In the genomic region with DNA sequence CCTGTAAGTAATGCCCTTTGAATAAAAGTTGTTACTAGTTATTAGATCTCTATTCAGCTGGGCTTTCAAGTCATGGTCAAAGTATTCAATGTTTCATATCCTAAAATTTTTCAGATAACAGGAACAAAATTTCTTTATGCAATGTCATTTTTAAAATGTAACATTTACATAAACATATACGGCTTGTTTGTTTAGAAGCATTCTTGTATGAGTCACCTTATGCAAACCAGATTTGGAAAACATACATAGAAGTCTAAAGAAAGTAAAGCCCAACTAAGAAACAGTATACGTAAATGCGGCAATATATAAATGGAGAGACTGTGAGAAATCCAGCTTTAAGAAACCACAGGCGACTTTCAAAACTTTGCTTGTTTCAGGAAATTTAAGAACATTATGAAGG, we compare ENCODE assay signal across 28 cellular contexts.
DNase-seq lines count a peak whose midpoint lies in the region; ATAC-seq, FAIRE-seq and TF ChIP-seq lines count a peak whose summit lies in the region.
"Had no signal": no experiment of that assay in that cellular context is flagged by ENCODE, and none has a peak within 500 bp of the region (broad histone marks: within the 10 kb centered on the region; RNA-seq: fewer than 3 reads in every experiment).

No MANE protein-coding gene starts in this region.

- ATAC-seq in GM21619 (IDR thresholded peaks at IDR 0.05; ENCODE audit: unreplicated experiment): no peak
- ATAC-seq: HepG2, K562, Right ventricle myocardium inferior, SK-N-SH treated with all-trans-retinoic acid at 6 μM for 48 hours had no signal

- peak; percentile 6 for FAIRE-seq in A204.1 (lab: Jason Lieb, UNC)
- FAIRE-seq: GM12892, H1, HepG2, K562 had no signal

- TF ChIP-seq CTCF in fibroblast of pulmonary artery (IDR thresholded peaks at IDR 0.05; ENCODE audit: low read length, missing control alignments) (no peak), MM.1S (IDR thresholded peaks at IDR 0.05; ENCODE audit: low read length) (no peak)

- H3K4me1 ChIP-seq in MM.1S (ENCODE audit: low read length): no peaks in the 10 kb centered on the region
- H3K4me1 ChIP-seq: SJCRH30 had no signal

- H3K9me3 ChIP-seq in MM.1S (replicated peaks; ENCODE audit: insufficient read depth, low read length): no peaks in the 10 kb centered on the region
- H3K9me3 ChIP-seq: SJCRH30 had no signal

- DNase-seq in HCEC 1CT (peak; percentile 69), dedifferentiated amniotic fluid mesenchymal stem cell (ENCODE audit: extremely low spot score) (peak; percentile 56), fibroblast of pulmonary artery (ENCODE audit: low read depth) (peak; percentile 4), MM.1S (no peak), NCI-H187 (lab: John Stamatoyannopoulos, UW) (no peak), DMS79 (lab: John Stamatoyannopoulos, UW) (no peak)
- DNase-seq: Calu3; DMS153; GF-D8; Kasumi-1; MV-4-11; NCI-H1105; NCI-H1436 treated with DMSO at 0.1 percent for 48 hours; NCI-H2029; NCI-H524 treated with DMSO at 0.1 percent for 48 hours; NCI-H82; NK-92 treated with Interleukin-12 subunit alpha and Interleukin-12 subunit beta, amount 100 ng/mL, for 24 hours; PC-9; SJCRH30 had no signal

- no peak overlapping the region for H3K4me3 ChIP-seq in fibroblast of pulmonary artery (replicated peaks; ENCODE audit: low read depth, low read length)
- H3K4me3 ChIP-seq in MM.1S (ENCODE audit: low read length): no peak overlapping the region
- H3K4me3 ChIP-seq: K562, PC-9, SJCRH30 had no signal

- no peak overlapping the region for H3K4me2 ChIP-seq in MM.1S (ENCODE audit: low read depth, low read length)
- H3K4me2 ChIP-seq: PC-9 had no signal

- no peaks in the 10 kb centered on the region for H4K20me1 ChIP-seq in MM.1S (ENCODE audit: insufficient read depth, low read length)

- H3K27ac ChIP-seq in MM.1S (ENCODE audit: low read length): no peak overlapping the region
- H3K27ac ChIP-seq: 22Rv1, PC-9, SJCRH30 had no signal

- H2AFZ ChIP-seq in MM.1S (ENCODE audit: low read length): no peak overlapping the region
- H2AFZ ChIP-seq: PC-9 had no signal

- no peak overlapping the region for H3K9ac ChIP-seq in MM.1S (ENCODE audit: low read length)

- H3F3A ChIP-seq in MM.1S (ENCODE audit: insufficient read depth, low read length): no peaks in the 10 kb centered on the region

- H3K79me2 ChIP-seq in MM.1S (ENCODE audit: low read length): peaks cover 43% of the 10 kb centered on the region

- H3K36me3 ChIP-seq in MM.1S (replicated peaks; ENCODE audit: insufficient read depth, low read length): peaks cover 13% of the 10 kb centered on the region

- no peaks in the 10 kb centered on the region for H3K27me3 ChIP-seq in MM.1S (replicated peaks; ENCODE audit: insufficient read depth, low read length)
- H3K27me3 ChIP-seq: SJCRH30 had no signal

- no peaks in the 10 kb centered on the region for H3K9me2 ChIP-seq in MM.1S (replicated peaks; ENCODE audit: insufficient read depth, low read length)

Comparison
In these comparisons a context has a peak if more than half of its experiments do, and no peak if none do; other contexts are left out.
1. DNase-seq: peak in HCEC 1CT (single experiment), dedifferentiated amniotic fluid mesenchymal stem cell (single experiment) and fibroblast of pulmonary artery (single experiment); none in MM.1S (single experiment), NCI-H187 (0 of 2) and DMS79 (single experiment).